Comparison of ENCODE assay signal across 8 cellular contexts in the genomic region with DNA sequence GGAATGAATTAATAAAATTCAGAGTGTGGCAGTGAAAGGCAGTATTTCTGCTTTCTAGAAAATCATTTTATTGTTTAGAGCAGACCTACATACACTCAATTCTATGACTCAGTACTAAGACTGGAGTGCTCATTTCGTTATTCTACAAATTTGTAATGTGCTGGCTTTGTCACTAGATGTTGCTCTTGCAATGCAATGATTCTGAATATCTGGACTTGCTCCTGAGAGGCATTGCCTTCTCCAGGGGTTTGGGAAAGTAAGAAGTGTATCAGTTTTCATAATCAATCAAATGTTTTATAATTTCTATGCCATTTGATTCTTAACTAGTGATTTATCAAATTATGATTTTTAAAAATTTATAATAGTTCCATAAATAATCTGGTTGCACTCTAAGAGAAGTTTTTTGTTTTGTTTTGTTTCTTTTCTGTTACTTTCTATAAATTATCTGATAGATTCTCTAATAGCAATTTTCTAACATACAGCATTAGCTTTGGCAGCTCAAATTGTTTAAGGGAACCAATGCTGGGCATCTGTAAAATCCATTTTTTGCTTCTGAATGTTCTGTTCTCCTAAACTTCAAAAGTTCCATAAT.
DNase-seq lines count a peak whose midpoint lies in the region; ATAC-seq, FAIRE-seq and TF ChIP-seq lines count a peak whose summit lies in the region.

No MANE protein-coding gene starts in this region.

- no peak overlapping the region for H3K27ac ChIP-seq in brain microvascular endothelial cell
- H3K27ac ChIP-seq in testis, result no peak overlapping the region

- in situ Hi-C loops in brain microvascular endothelial cell (cut with HindIII; ENCODE audit: low pct_ligation_motif_present, low sequenced_read_pairs), result loop anchor here (10.0 kb wide), 1 partner anchor 201 kb away; no protein-coding TSS in a partner anchor

- peak; percentile 76 for TF ChIP-seq CTCF in brain microvascular endothelial cell (IDR thresholded peaks at IDR 0.05; ENCODE audit: low read depth, low read length, missing control alignments)
- peak; percentile 64 to 69 (median 67) for TF ChIP-seq CTCF in testis (IDR thresholded peaks at IDR 0.05)

- H3K4me1 ChIP-seq in testis, result no peaks in the 10 kb centered on the region

- no peaks in the 10 kb centered on the region for H3K9me3 ChIP-seq in testis

- H3K4me3 ChIP-seq in brain microvascular endothelial cell (ENCODE audit: low read depth, low read length), result no peak overlapping the region
- no peak overlapping the region for H3K4me3 ChIP-seq in testis

- FAIRE-seq in islet of Langerhans (lab: Jason Lieb, UNC), result peak; percentile 99

- WGBS in testis, 2 donors, result 9 to 23% methylated on average over 1 of the region's 1 CpG

- H3K27me3 ChIP-seq in brain microvascular endothelial cell (replicated peaks) (no peaks in the 10 kb centered on the region), testis (no peaks in the 10 kb centered on the region)

- no peak for TF ChIP-seq POLR2A in testis (IDR thresholded peaks at IDR 0.05)

- peak; percentile 70 for ATAC-seq in GM19463 (IDR thresholded peaks at IDR 0.05; ENCODE audit: unreplicated experiment)
- ATAC-seq in HG03457 (IDR thresholded peaks at IDR 0.05; ENCODE audit: unreplicated experiment), result peak; percentile 77

- DNase-seq in ELR (ENCODE audit: low read depth) (peak; percentile 87), NCI-H82 (lab: John Stamatoyannopoulos, UW) (peak; percentile 81), brain microvascular endothelial cell (peak; percentile 63), testis (no peak), UCSD-AML1 (lab: John Stamatoyannopoulos, UW; ENCODE audit: unreplicated experiment) (no peak)

- H3K36me3 ChIP-seq in brain microvascular endothelial cell (replicated peaks) (no peaks in the 10 kb centered on the region), testis (ENCODE audit: low read depth, missing control alignments) (no peaks in the 10 kb centered on the region)

- intact Hi-C loops in testis (cut with DNase I; ENCODE audit: low total_unique reads), result no loop called here

Comparison
In these comparisons a context has a peak if more than half of its experiments do, and no peak if none do; other contexts are left out.
1. DNase-seq: peak in ELR (single experiment), NCI-H82 (single experiment) and brain microvascular endothelial cell (single experiment); none in testis (single experiment) and UCSD-AML1 (single experiment).